ENCODE assay signal across 14 cellular contexts in genomic region chr6:20365456-20365855, GRCh38. TPM values are rescaled to one million over a fixed set of nuclear protein-coding genes. Genes with fewer than 3 reads are reported as not detected.
DNase-seq lines count a peak whose midpoint lies in the region; ATAC-seq, FAIRE-seq and TF ChIP-seq lines count a peak whose summit lies in the region.
"Had no signal": no experiment of that assay in that cellular context is flagged by ENCODE, and none has a peak within 500 bp of the region (broad histone marks: within the 10 kb centered on the region; RNA-seq: fewer than 3 reads in every experiment).

No MANE protein-coding gene starts in this region.

- H3K27ac ChIP-seq in CD8-positive, alpha-beta memory T cell (ENCODE audit: low read depth, low read length) = no peak overlapping the region
- H3K27ac ChIP-seq: BLaER1, brain microvascular endothelial cell, right atrium auricular region, transverse colon had no signal

- peaks cover 55 to 63% (median 62%) of the 10 kb centered on the region in 3 donors for H3K4me1 Mint-ChIP-seq in CD8-positive, alpha-beta memory T cell
- peaks cover 56% of the 10 kb centered on the region for H3K4me1 Mint-ChIP-seq in activated CD8-positive, alpha-beta T cell treated with anti-CD3 and anti-CD28 coated beads for 36 hours (ENCODE audit: low read depth)

- H3K27me3 Mint-ChIP-seq in CD8-positive, alpha-beta memory T cell = peaks cover 0 to 2% of the 10 kb centered on the region in 2 donors
- H3K27me3 Mint-ChIP-seq in activated CD8-positive, alpha-beta T cell treated with anti-CD3 and anti-CD28 coated beads for 36 hours = no peaks in the 10 kb centered on the region

- intact Hi-C loops in activated CD8-positive, alpha-beta T cell treated with anti-CD3 and anti-CD28 coated beads for 36 hours (cut with micrococcal nuclease) = no loop called here
- intact Hi-C loops in left colon (cut with DNase I, micrococcal nuclease) = no loop called here

- H3K4me3 Mint-ChIP-seq in CD8-positive, alpha-beta memory T cell = peak overlapping the region; percentile 52 to 84 (median 79)
- peak overlapping the region; percentile 28 for H3K4me3 Mint-ChIP-seq in activated CD8-positive, alpha-beta T cell treated with anti-CD3 and anti-CD28 coated beads for 36 hours

- no peaks in the 10 kb centered on the region for H3K27me3 ChIP-seq in CD8-positive, alpha-beta memory T cell (ENCODE audit: insufficient read depth, low read length, poor library complexity, severe bottlenecking)
- H3K27me3 ChIP-seq: BLaER1, brain microvascular endothelial cell, right atrium auricular region, transverse colon had no signal

- peak overlapping the region; percentile 86 to 96 (median 96) for H3K27ac Mint-ChIP-seq in CD8-positive, alpha-beta memory T cell
- peak overlapping the region; percentile 91 for H3K27ac Mint-ChIP-seq in activated CD8-positive, alpha-beta T cell treated with anti-CD3 and anti-CD28 coated beads for 36 hours

- CTCF ChIA-PET in CD8-positive, alpha-beta memory T cell (lab: Charles Lee) = interaction anchor here (0.7 to 3.9 kb wide), 13 partner anchors 8 to 162 kb away, joined by 3 to 26 read pairs (median 3); no protein-coding TSS in a partner anchor
- CTCF ChIA-PET in activated CD8-positive, alpha-beta T cell treated with anti-CD3 and anti-CD28 coated beads for 36 hours (lab: Charles Lee) = interaction anchor here (1.2 to 1.9 kb wide), 6 partner anchors 8 to 75 kb away, joined by 3 to 6 read pairs (median 4); no protein-coding TSS in a partner anchor

- H3K4me1 ChIP-seq in CD8-positive, alpha-beta memory T cell (ENCODE audit: insufficient read depth, low read length) = peaks cover 55% of the 10 kb centered on the region
- H3K4me1 ChIP-seq: right atrium auricular region had no signal

- ATAC-seq in HG03066 (IDR thresholded peaks at IDR 0.05; ENCODE audit: low read depth, unreplicated experiment) = peak; percentile 70
- ATAC-seq in activated CD8-positive, alpha-beta T cell treated with anti-CD3 and anti-CD28 coated beads for 36 hours = peak; percentile 49
- ATAC-seq in GM21529 (IDR thresholded peaks at IDR 0.05; ENCODE audit: unreplicated experiment) = no peak
- ATAC-seq in left colon = no peak

- peaks cover 0 to 1% (median 0%) of the 10 kb centered on the region in 5 donors for H3K9me3 Mint-ChIP-seq in CD8-positive, alpha-beta memory T cell
- peaks cover 4% of the 10 kb centered on the region for H3K9me3 Mint-ChIP-seq in activated CD8-positive, alpha-beta T cell treated with anti-CD3 and anti-CD28 coated beads for 36 hours

- peak; percentile 62 for FAIRE-seq in GM19239 (lab: Jason Lieb, UNC)

- TF ChIP-seq CTCF in activated CD8-positive, alpha-beta T cell treated with anti-CD3 and anti-CD28 coated beads for 36 hours (IDR thresholded peaks at IDR 0.05) = no peak

- no peaks in the 10 kb centered on the region for H3K9me3 ChIP-seq in CD8-positive, alpha-beta memory T cell (ENCODE audit: low read length)
- H3K9me3 ChIP-seq: BLaER1, right atrium auricular region, transverse colon had no signal

- POLR2A ChIA-PET in CD8-positive, alpha-beta memory T cell (lab: Charles Lee) = interaction anchor here (0.6 to 4.3 kb wide), 11 partner anchors 9 to 52 kb away, joined by 3 to 65 read pairs (median 4); partner anchors contain the start of gene E2F3
- POLR2A ChIA-PET in activated CD8-positive, alpha-beta T cell treated with anti-CD3 and anti-CD28 coated beads for 36 hours (lab: Charles Lee) = interaction anchor here (0.6 to 1.2 kb wide), 2 partner anchors 36 to 37 kb away, joined by 3 to 7 read pairs; partner anchors contain the start of gene E2F3

- no peak overlapping the region for H3K4me3 ChIP-seq in CD8-positive, alpha-beta memory T cell (ENCODE audit: low read length)
- H3K4me3 ChIP-seq: BLaER1, right atrium auricular region, transverse colon had no signal

- peaks cover 0 to 26% (median 5%) of the 10 kb centered on the region in 3 donors for H3K36me3 Mint-ChIP-seq in CD8-positive, alpha-beta memory T cell
- no peaks in the 10 kb centered on the region for H3K36me3 Mint-ChIP-seq in activated CD8-positive, alpha-beta T cell treated with anti-CD3 and anti-CD28 coated beads for 36 hours (ENCODE audit: low read depth)

- DNase-seq in CD8-positive, alpha-beta memory T cell = peak in 1 of 5 donors; percentile 8
- DNase-seq in GM19239 (ENCODE audit: insufficient read length, low spot score) (no peak), hepatic stellate cell (ENCODE audit: low spot score) (no peak), left colon (no peak)
- DNase-seq in activated CD8-positive, alpha-beta T cell treated with anti-CD3 and anti-CD28 coated beads for 36 hours = no peak
- no peak for DNase-seq in effector CD4-positive, alpha-beta T cell
- DNase-seq: activated CD8-positive, alpha-beta memory T cell treated with anti-CD3 and anti-CD28 coated beads for 24 hours; brain microvascular endothelial cell; NCI-H1105 treated with DMSO at 0.1 percent for 48 hours; transverse colon had no signal

- no peaks in the 10 kb centered on the region for H3K36me3 ChIP-seq in CD8-positive, alpha-beta memory T cell (ENCODE audit: insufficient read depth, low read length)
- H3K36me3 ChIP-seq: BLaER1, brain microvascular endothelial cell, right atrium auricular region, transverse colon had no signal

RNA-seq across cellular contexts. Expression of gene E2F3, which starts 36.2 kb away (rescaled TPM):
- total RNA-seq in CD8-positive, alpha-beta memory T cell = 10 to 100 TPM; 31.5 to 32.3 TPM
- 13.1 TPM for polyA plus RNA-seq in CD8-positive, alpha-beta memory T cell
- total RNA-seq in activated CD8-positive, alpha-beta T cell treated with anti-CD3 and anti-CD28 coated beads for 36 hours = 10 to 100 TPM; 16.0 to 17.0 TPM
- total RNA-seq in left colon = 1 to 10 TPM; 9.1 to 9.5 TPM

Comparison
In these comparisons a context has a peak if more than half of its experiments do, and no peak if none do; other contexts are left out.
1. ATAC-seq: peak in HG03066 (single experiment) and activated CD8-positive, alpha-beta T cell treated with anti-CD3 and anti-CD28 coated beads for 36 hours (single experiment); none in GM21529 (single experiment) and left colon (single experiment).